Comparison of ENCODE assay signal across 28 cellular contexts in genomic region chr15:65599677-65600076, GRCh38.
"Had no signal": no experiment of that assay in that cellular context is flagged by ENCODE, and none has a peak within 500 bp of the region (broad histone marks: within the 10 kb centered on the region; RNA-seq: fewer than 3 reads in every experiment).

No MANE protein-coding gene starts in this region.

- H3K4me1 ChIP-seq: stomach, suprapubic skin, testis, thyroid gland, tibial artery, tibial nerve, transverse colon, upper lobe of left lung, upper lobe of right lung, uterus, vagina had no signal

- H3K4me3 ChIP-seq: stomach, suprapubic skin, testis, thoracic aorta, thyroid gland, tibial artery, tibial nerve, transverse colon, upper lobe of left lung, upper lobe of right lung, uterus, vagina had no signal

- H3K27ac Mint-ChIP-seq: stimulated activated effector memory CD8-positive, alpha-beta T cell treated with anti-CD3 and anti-CD28 coated beads, Interleukin-12 subunit alpha, Interleukin-12 subunit beta, amount 100 ng/mL, for 72 hours; stimulated activated memory B cell treated with anti-CD40 and anti-IgM and Interleukin-4, amounts not matched to agents 10 μg/mL and 1 μg/mL and 100 μg/mL, for 72 hours; stimulated activated naive B cell treated with anti-CD40 and anti-IgM and Interleukin-4, amounts not matched to agents 10 μg/mL and 1 μg/mL and 100 μg/mL, for 72 hours; stimulated activated naive CD8-positive, alpha-beta T cell treated with anti-CD3 and anti-CD28 coated beads, Interleukin-15, amount 100 ng/mL, for 72 hours; stimulated activated naive CD8-positive, alpha-beta T cell treated with anti-CD3 and anti-CD28 coated beads, Interleukin-15, Interleukin-2, amounts not matched to agents 100 ng/mL and 50 ng/mL, for 24 hours; type B pancreatic cell had no signal

- H3K27ac ChIP-seq: stomach, suprapubic skin, testis, thoracic aorta, thyroid gland, tibial artery, tibial nerve, transverse colon, upper lobe of left lung, upper lobe of right lung, uterus, vagina had no signal

- H3K36me3 ChIP-seq: uterus had no signal

- H3K4me3 Mint-ChIP-seq: stimulated activated effector memory CD8-positive, alpha-beta T cell treated with anti-CD3 and anti-CD28 coated beads, Interleukin-12 subunit alpha, Interleukin-12 subunit beta, amount 100 ng/mL, for 72 hours; stimulated activated memory B cell treated with anti-CD40 and anti-IgM and Interleukin-4, amounts not matched to agents 10 μg/mL and 1 μg/mL and 100 μg/mL, for 72 hours; stimulated activated naive B cell treated with anti-CD40 and anti-IgM and Interleukin-4, amounts not matched to agents 10 μg/mL and 1 μg/mL and 100 μg/mL, for 72 hours; stimulated activated naive CD8-positive, alpha-beta T cell treated with anti-CD3 and anti-CD28 coated beads, Interleukin-15, amount 100 ng/mL, for 72 hours; stimulated activated naive CD8-positive, alpha-beta T cell treated with anti-CD3 and anti-CD28 coated beads, Interleukin-15, Interleukin-2, amounts not matched to agents 100 ng/mL and 50 ng/mL, for 24 hours; type B pancreatic cell had no signal

- H3K9me3 ChIP-seq: stomach, suprapubic skin, testis, thoracic aorta, thyroid gland, tibial artery, tibial nerve, transverse colon, upper lobe of left lung, upper lobe of right lung, uterus, vagina had no signal

- H3K27me3 Mint-ChIP-seq: stimulated activated memory B cell treated with anti-CD40 and anti-IgM and Interleukin-4, amounts not matched to agents 10 μg/mL and 1 μg/mL and 100 μg/mL, for 72 hours; stimulated activated naive B cell treated with anti-CD40 and anti-IgM and Interleukin-4, amounts not matched to agents 10 μg/mL and 1 μg/mL and 100 μg/mL, for 72 hours; stimulated activated naive CD8-positive, alpha-beta T cell treated with anti-CD3 and anti-CD28 coated beads, Interleukin-15, amount 100 ng/mL, for 72 hours; stimulated activated naive CD8-positive, alpha-beta T cell treated with anti-CD3 and anti-CD28 coated beads, Interleukin-15, Interleukin-2, amounts not matched to agents 100 ng/mL and 50 ng/mL, for 24 hours; type B pancreatic cell had no signal

- H3K4me1 Mint-ChIP-seq: stimulated activated effector memory CD8-positive, alpha-beta T cell treated with anti-CD3 and anti-CD28 coated beads, Interleukin-12 subunit alpha, Interleukin-12 subunit beta, amount 100 ng/mL, for 72 hours; stimulated activated memory B cell treated with anti-CD40 and anti-IgM and Interleukin-4, amounts not matched to agents 10 μg/mL and 1 μg/mL and 100 μg/mL, for 72 hours; stimulated activated naive CD8-positive, alpha-beta T cell treated with anti-CD3 and anti-CD28 coated beads, Interleukin-15, amount 100 ng/mL, for 72 hours had no signal

- ATAC-seq: stimulated activated effector memory CD8-positive, alpha-beta T cell treated with anti-CD3 and anti-CD28 coated beads, Interleukin-12 subunit alpha, Interleukin-12 subunit beta, amount 100 ng/mL, for 72 hours; stimulated activated memory B cell treated with anti-CD40 and anti-IgM and Interleukin-4, amounts not matched to agents 10 μg/mL and 1 μg/mL and 100 μg/mL, for 72 hours; stimulated activated naive B cell treated with anti-CD40 and anti-IgM and Interleukin-4, amounts not matched to agents 10 μg/mL and 1 μg/mL and 100 μg/mL, for 72 hours; stimulated activated naive CD8-positive, alpha-beta T cell treated with anti-CD3 and anti-CD28 coated beads, Interleukin-15, amount 100 ng/mL, for 72 hours; stimulated activated naive CD8-positive, alpha-beta T cell treated with anti-CD3 and anti-CD28 coated beads, Interleukin-15, Interleukin-2, amounts not matched to agents 100 U/mL and 50 U/mL, for 24 hours; upper lobe of right lung had no signal

- H3K9me3 Mint-ChIP-seq: stimulated activated effector memory CD8-positive, alpha-beta T cell treated with anti-CD3 and anti-CD28 coated beads, Interleukin-12 subunit alpha, Interleukin-12 subunit beta, amount 100 ng/mL, for 72 hours; stimulated activated memory B cell treated with anti-CD40 and anti-IgM and Interleukin-4, amounts not matched to agents 10 μg/mL and 1 μg/mL and 100 μg/mL, for 72 hours; stimulated activated naive B cell treated with anti-CD40 and anti-IgM and Interleukin-4, amounts not matched to agents 10 μg/mL and 1 μg/mL and 100 μg/mL, for 72 hours; stimulated activated naive CD8-positive, alpha-beta T cell treated with anti-CD3 and anti-CD28 coated beads, Interleukin-15, amount 100 ng/mL, for 72 hours; stimulated activated naive CD8-positive, alpha-beta T cell treated with anti-CD3 and anti-CD28 coated beads, Interleukin-15, Interleukin-2, amounts not matched to agents 100 ng/mL and 50 ng/mL, for 24 hours; type B pancreatic cell had no signal

- DNase-seq: stimulated activated CD4-positive, alpha-beta T cell treated with anti-CD3 and anti-CD28 coated beads, Interleukin-2, amount 100 ng/mL, for 48 hours; stimulated activated CD4-positive, alpha-beta T cell treated with anti-CD3 and anti-CD28 coated beads, Interleukin-4, amount 100 ng/mL, for 1 hour; stimulated activated CD4-positive, alpha-beta T cell treated with anti-CD3 and anti-CD28 coated beads, Interleukin-4, amount 100 ng/mL, for 24 hours; stimulated activated CD4-positive, alpha-beta T cell treated with anti-CD3 and anti-CD28 coated beads, Interleukin-4, amount 100 ng/mL, for 4 hours; stimulated activated CD8-positive, alpha-beta memory T cell treated with anti-CD3 and anti-CD28 coated beads, Interleukin-4, amount 100 ng/mL, for 48 hours; stimulated activated naive B cell treated with anti-CD40 and anti-IgM and Interleukin-4, amounts not matched to agents 10 μg/mL and 1 μg/mL and 100 μg/mL, for 72 hours; stimulated activated naive CD4-positive, alpha-beta T cell; stimulated activated naive CD4-positive, alpha-beta T cell treated with Interleukin-2 at 50 U/mL for 16 hours; stimulated activated naive CD8-positive, alpha-beta T cell treated with anti-CD3 and anti-CD28 coated beads, Interleukin-15, amount 100 ng/mL, for 72 hours; stimulated activated naive CD8-positive, alpha-beta T cell treated with anti-CD3 and anti-CD28 coated beads, Interleukin-15, Interleukin-2, amounts not matched to agents 100 U/mL and 50 U/mL, for 24 hours; stomach; substantia nigra; testis; thyroid gland; tibial artery; transverse colon; trophoblast cell; upper lobe of left lung; upper lobe of right lung; uterus had no signal
